9 cellular contexts compared by ENCODE assay signal in the genomic region with DNA sequence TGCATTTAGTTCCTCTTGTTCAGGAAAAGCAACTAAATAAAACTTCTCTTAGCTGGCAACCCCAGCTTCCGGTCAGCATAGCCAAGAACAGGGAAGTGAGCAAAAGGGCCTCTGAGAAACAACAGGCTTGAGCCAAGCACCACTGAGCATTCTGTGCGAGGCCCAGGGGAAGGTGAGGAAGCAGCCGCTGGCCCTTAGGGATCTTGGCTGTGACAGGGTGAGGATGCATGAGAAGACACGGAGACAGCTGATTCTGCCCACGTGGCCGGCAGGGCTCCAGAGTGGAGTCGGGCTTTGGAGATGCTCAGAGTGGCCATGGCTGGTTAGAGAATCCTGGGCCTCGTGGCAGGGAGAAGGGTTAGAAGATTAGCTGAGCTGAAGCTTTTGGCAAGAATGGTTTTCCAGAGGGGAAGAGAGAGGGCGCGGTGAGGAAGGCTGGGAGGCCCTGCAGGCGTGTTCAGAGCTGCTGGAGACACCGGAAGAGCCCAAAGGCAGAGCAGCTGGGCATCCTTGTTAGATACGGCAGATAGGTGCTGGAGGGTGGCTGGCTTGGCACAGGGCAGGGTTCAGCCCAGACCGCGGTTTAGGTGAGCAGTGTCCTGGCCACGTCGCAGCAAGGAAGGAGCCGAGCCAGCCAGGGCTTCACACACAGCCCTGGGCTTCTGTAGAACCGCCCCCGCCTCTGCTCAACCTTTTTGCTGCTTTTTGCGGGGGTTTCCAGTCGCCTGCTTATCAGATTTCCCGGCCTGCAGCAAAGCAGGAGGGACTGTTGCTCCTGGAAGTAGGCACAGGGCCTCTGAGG.
DNase-seq lines count a peak whose midpoint lies in the region; ATAC-seq lines count a peak whose summit lies in the region.
"Had no signal": no experiment of that assay in that cellular context is flagged by ENCODE, and none has a peak within 500 bp of the region (broad histone marks: within the 10 kb centered on the region; RNA-seq: fewer than 3 reads in every experiment).

No MANE protein-coding gene starts in this region.

- H3K4me1 Mint-ChIP-seq in T-helper 1 cell treated with Interleukin-12 subunit alpha and Interleukin-12 subunit beta and Interleukin-4 antibody, amounts not matched to agents 30 μg/mL and 1 μg/mL, for 36 hours (ENCODE audit: low read depth): peaks cover 30% of the 10 kb centered on the region
- H3K4me1 Mint-ChIP-seq in stimulated activated effector memory CD8-positive, alpha-beta T cell treated with anti-CD3 and anti-CD28 coated beads, Interleukin-12 subunit alpha, Interleukin-12 subunit beta, amount 100 ng/mL, for 72 hours: peaks cover 66% of the 10 kb centered on the region

- H3K27me3 Mint-ChIP-seq in T-helper 1 cell treated with Interleukin-12 subunit alpha and Interleukin-12 subunit beta and Interleukin-4 antibody, amounts not matched to agents 30 μg/mL and 1 μg/mL, for 36 hours (ENCODE audit: low read depth): no peaks in the 10 kb centered on the region

- DNase-seq in T-helper 1 cell: no peak
- peak in 37 of 51 donors; percentile 11 to 75 (median 45) for DNase-seq in hypothalamus (lab: John Stamatoyannopoulos, UW)
- no peak for DNase-seq in stimulated activated effector memory CD8-positive, alpha-beta T cell treated with anti-CD3 and anti-CD28 coated beads, Interleukin-12 subunit alpha, Interleukin-12 subunit beta, amount 100 ng/mL, for 72 hours (ENCODE audit: low spot score in 2 of 2)
- DNase-seq in NCI-H1092 treated with DMSO at 0.1 percent for 48 hours (lab: John Stamatoyannopoulos, UW): no peak

- no peaks in the 10 kb centered on the region for H3K9me3 Mint-ChIP-seq in T-helper 1 cell treated with Interleukin-12 subunit alpha and Interleukin-12 subunit beta and Interleukin-4 antibody, amounts not matched to agents 30 μg/mL and 1 μg/mL, for 36 hours
- no peaks in the 10 kb centered on the region for H3K9me3 Mint-ChIP-seq in stimulated activated effector memory CD8-positive, alpha-beta T cell treated with anti-CD3 and anti-CD28 coated beads, Interleukin-12 subunit alpha, Interleukin-12 subunit beta, amount 100 ng/mL, for 72 hours

- ATAC-seq in stimulated activated effector memory CD8-positive, alpha-beta T cell treated with anti-CD3 and anti-CD28 coated beads, Interleukin-12 subunit alpha, Interleukin-12 subunit beta, amount 100 ng/mL, for 72 hours: no peak
- ATAC-seq in GM19324 (IDR thresholded peaks at IDR 0.05; ENCODE audit: low FRiP score, unreplicated experiment) (no peak), GM19351 (IDR thresholded peaks at IDR 0.05; ENCODE audit: unreplicated experiment) (no peak)

- peaks cover 22% of the 10 kb centered on the region for H3K36me3 Mint-ChIP-seq in T-helper 1 cell treated with Interleukin-12 subunit alpha and Interleukin-12 subunit beta and Interleukin-4 antibody, amounts not matched to agents 30 μg/mL and 1 μg/mL, for 36 hours (ENCODE audit: low read depth)
- H3K36me3 Mint-ChIP-seq in stimulated activated effector memory CD8-positive, alpha-beta T cell treated with anti-CD3 and anti-CD28 coated beads, Interleukin-12 subunit alpha, Interleukin-12 subunit beta, amount 100 ng/mL, for 72 hours: peaks cover 83% of the 10 kb centered on the region

- peak overlapping the region; percentile 87 for H3K27ac ChIP-seq in angular gyrus (ENCODE audit: low read depth, low read length)
- H3K27ac ChIP-seq: 22Rv1 had no signal

- peak overlapping the region; percentile 36 for H3K27ac Mint-ChIP-seq in T-helper 1 cell treated with Interleukin-12 subunit alpha and Interleukin-12 subunit beta and Interleukin-4 antibody, amounts not matched to agents 30 μg/mL and 1 μg/mL, for 36 hours
- H3K27ac Mint-ChIP-seq in stimulated activated effector memory CD8-positive, alpha-beta T cell treated with anti-CD3 and anti-CD28 coated beads, Interleukin-12 subunit alpha, Interleukin-12 subunit beta, amount 100 ng/mL, for 72 hours: peak overlapping the region; percentile 89

- H3K4me3 Mint-ChIP-seq in T-helper 1 cell treated with Interleukin-12 subunit alpha and Interleukin-12 subunit beta and Interleukin-4 antibody, amounts not matched to agents 30 μg/mL and 1 μg/mL, for 36 hours: no peak overlapping the region
- H3K4me3 Mint-ChIP-seq in stimulated activated effector memory CD8-positive, alpha-beta T cell treated with anti-CD3 and anti-CD28 coated beads, Interleukin-12 subunit alpha, Interleukin-12 subunit beta, amount 100 ng/mL, for 72 hours: peak overlapping the region; percentile 51

Comparison
In these comparisons a context has a peak if more than half of its experiments do, and no peak if none do; other contexts are left out.
1. DNase-seq: peak in hypothalamus (37 of 51); none in T-helper 1 cell (0 of 5), stimulated activated effector memory CD8-positive, alpha-beta T cell treated with anti-CD3 and anti-CD28 coated beads, Interleukin-12 subunit alpha, Interleukin-12 subunit beta, amount 100 ng/mL, for 72 hours (0 of 2) and NCI-H1092 treated with DMSO at 0.1 percent for 48 hours (single experiment).